20 cellular contexts compared by ENCODE assay signal in genomic region chr4:186586190-186586589, GRCh38. TPM values are rescaled to one million over a fixed set of nuclear protein-coding genes. Genes with fewer than 3 reads are reported as not detected.
"Had no signal": no experiment of that assay in that cellular context is flagged by ENCODE, and none has a peak within 500 bp of the region (broad histone marks: within the 10 kb centered on the region; RNA-seq: fewer than 3 reads in every experiment).

No MANE protein-coding gene starts in this region.

- H3K27ac Mint-ChIP-seq: activated CD4-positive, alpha-beta T cell treated with anti-CD3 and anti-CD28 coated beads, Interleukin-2, amount 10 ng/mL, durations not matched to agents 24 days and 14 days; endodermal cell; natural killer cell treated with Interleukin-12 subunit alpha and Interleukin-12 subunit beta and Interleukin-15 and Interleukin-18, amount 100 ng/mL, for 72 hours; stimulated activated effector memory CD8-positive, alpha-beta T cell treated with anti-CD3 and anti-CD28 coated beads, Interleukin-12 subunit alpha, Interleukin-12 subunit beta, amount 100 ng/mL, for 72 hours had no signal

- H3K4me3 ChIP-seq: psoas muscle, SJSA1, thoracic aorta, upper lobe of right lung had no signal

- H3K36me3 Mint-ChIP-seq: natural killer cell treated with Interleukin-12 subunit alpha and Interleukin-12 subunit beta and Interleukin-15 and Interleukin-18, amount 100 ng/mL, for 72 hours; stimulated activated effector memory CD8-positive, alpha-beta T cell treated with anti-CD3 and anti-CD28 coated beads, Interleukin-12 subunit alpha, Interleukin-12 subunit beta, amount 100 ng/mL, for 72 hours had no signal

- H3K4me1 ChIP-seq: psoas muscle, SJSA1, upper lobe of right lung had no signal

- H3K27me3 ChIP-seq: SJSA1, upper lobe of right lung had no signal

- H3K9me3 ChIP-seq: SJSA1, thoracic aorta, upper lobe of right lung had no signal

- H3K27ac ChIP-seq: psoas muscle, SJSA1, thoracic aorta, upper lobe of right lung had no signal

- H3K4me3 Mint-ChIP-seq: activated CD4-positive, alpha-beta T cell treated with anti-CD3 and anti-CD28 coated beads, Interleukin-2, amount 10 ng/mL, durations not matched to agents 24 days and 14 days; endodermal cell; natural killer cell treated with Interleukin-12 subunit alpha and Interleukin-12 subunit beta and Interleukin-15 and Interleukin-18, amount 100 ng/mL, for 72 hours; stimulated activated effector memory CD8-positive, alpha-beta T cell treated with anti-CD3 and anti-CD28 coated beads, Interleukin-12 subunit alpha, Interleukin-12 subunit beta, amount 100 ng/mL, for 72 hours had no signal

- DNase-seq: activated CD4-positive, alpha-beta T cell treated with anti-CD3 and anti-CD28 coated beads, Interleukin-2, amount 10 ng/mL, durations not matched to agents 24 days and 14 days; activated CD4-positive, CD25-positive, alpha-beta regulatory T cell; activated CD8-positive, alpha-beta memory T cell treated with anti-CD3 and anti-CD28 coated beads for 24 hours; activated naive CD4-positive, alpha-beta T cell treated with Interleukin-2 at 50 U/mL for 16 hours; cerebellar nuclear complex; endodermal cell; hippocampal formation; occipital lobe; psoas muscle; upper lobe of right lung had no signal

- H3K27me3 Mint-ChIP-seq: activated CD4-positive, alpha-beta T cell treated with anti-CD3 and anti-CD28 coated beads, Interleukin-2, amount 10 ng/mL, durations not matched to agents 24 days and 14 days; natural killer cell treated with Interleukin-12 subunit alpha and Interleukin-12 subunit beta and Interleukin-15 and Interleukin-18, amount 100 ng/mL, for 72 hours had no signal

- ATAC-seq: natural killer cell treated with Interleukin-12 subunit alpha and Interleukin-12 subunit beta and Interleukin-15 and Interleukin-18, amount 100 ng/mL, for 72 hours; psoas muscle; stimulated activated effector memory CD8-positive, alpha-beta T cell treated with anti-CD3 and anti-CD28 coated beads, Interleukin-12 subunit alpha, Interleukin-12 subunit beta, amount 100 ng/mL, for 72 hours; upper lobe of right lung had no signal

- H3K9me3 Mint-ChIP-seq: activated CD4-positive, alpha-beta T cell treated with anti-CD3 and anti-CD28 coated beads, Interleukin-2, amount 10 ng/mL, durations not matched to agents 24 days and 14 days; natural killer cell treated with Interleukin-12 subunit alpha and Interleukin-12 subunit beta and Interleukin-15 and Interleukin-18, amount 100 ng/mL, for 72 hours had no signal

- H3K4me1 Mint-ChIP-seq: activated CD4-positive, alpha-beta T cell treated with anti-CD3 and anti-CD28 coated beads, Interleukin-2, amount 10 ng/mL, durations not matched to agents 24 days and 14 days; stimulated activated effector memory CD8-positive, alpha-beta T cell treated with anti-CD3 and anti-CD28 coated beads, Interleukin-12 subunit alpha, Interleukin-12 subunit beta, amount 100 ng/mL, for 72 hours had no signal

RNA-seq across cellular contexts. Expression of gene MTNR1A, which starts 30.8 kb away (rescaled TPM):
- total RNA-seq: activated CD4-positive, alpha-beta T cell treated with anti-CD3 and anti-CD28 coated beads, Interleukin-2, amount 10 ng/mL, durations not matched to agents 24 days and 14 days; dermis microvascular lymphatic vessel endothelial cell; epithelial cell of proximal tubule; kidney epithelial cell; lower leg skin; mesenteric fat pad; natural killer cell treated with Interleukin-12 subunit alpha and Interleukin-12 subunit beta and Interleukin-15 and Interleukin-18, amount 100 ng/mL, for 72 hours; psoas muscle; T-helper 2 cell treated with Interferon-gamma antibody and Interleukin-4, amounts not matched to agents 100 ng/mL and 5 ng/mL, for 36 hours; thoracic aorta; upper lobe of right lung had no signal
